Comparison of ENCODE assay signal across 8 cellular contexts in the genomic region with DNA sequence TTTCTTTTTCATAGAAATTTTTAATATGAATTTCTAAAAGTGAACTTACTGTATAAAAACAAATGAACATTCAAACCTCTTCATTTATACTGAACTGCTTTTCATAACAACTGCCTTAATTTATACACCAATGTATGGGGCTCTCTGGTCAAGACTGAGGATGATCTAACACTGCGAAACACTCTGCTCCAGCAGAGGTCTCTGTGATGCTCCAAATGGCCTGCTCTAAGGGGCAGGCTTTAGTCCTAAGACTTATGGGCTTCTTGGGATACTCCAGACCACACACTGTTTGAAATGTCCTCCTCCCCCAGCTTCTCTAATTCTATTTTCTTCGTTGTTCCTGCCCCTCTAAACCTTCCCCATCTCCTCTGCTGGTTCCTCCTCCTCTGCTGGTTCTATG. TPM values are rescaled to one million over a fixed set of nuclear protein-coding genes. Genes with fewer than 3 reads are reported as not detected.
A peak's percentile ranks its signal among the peaks of the same experiment; 100 is the strongest.
DNase-seq lines count a peak whose midpoint lies in the region; ATAC-seq and TF ChIP-seq lines count a peak whose summit lies in the region.
"Had no signal": no experiment of that assay in that cellular context is flagged by ENCODE, and none has a peak within 500 bp of the region (broad histone marks: within the 10 kb centered on the region; RNA-seq: fewer than 3 reads in every experiment).

No MANE protein-coding gene starts in this region.

- no peak overlapping the region for H3K4me3 ChIP-seq in dorsolateral prefrontal cortex

- H3K4me1 Mint-ChIP-seq in nephron progenitor cell = peaks cover 31% of the 10 kb centered on the region

- TF ChIP-seq CTCF in LNCAP (IDR thresholded peaks at IDR 0.05) (peak; percentile 36; the same call in 1 of the 2 replicates), dorsolateral prefrontal cortex (IDR thresholded peaks at IDR 0.05 in 54 of 56, conservative IDR thresholded peaks at IDR 0.05 in 2 of 56; ENCODE audit: low read depth in 1 of 56, partially characterized antibody in 56 of 56) (peak in 43 of 56 donors; percentile 14 to 65 (median 34)), nephron progenitor cell (IDR thresholded peaks at IDR 0.05) (no peak)

- no peaks in the 10 kb centered on the region for H3K27me3 ChIP-seq in dorsolateral prefrontal cortex

- DNase-seq in EH (ENCODE audit: low read depth) (peak; percentile 39), dorsolateral prefrontal cortex (no peak), nephron progenitor cell (no peak)
- DNase-seq: activated CD8-positive, alpha-beta T cell treated with anti-CD3 and anti-CD28 coated beads for 36 hours had no signal

- peaks cover 12% of the 10 kb centered on the region for H3K36me3 Mint-ChIP-seq in nephron progenitor cell (ENCODE audit: low read depth)

- H3K27ac Mint-ChIP-seq in nephron progenitor cell = peak overlapping the region; percentile 27
- H3K27ac Mint-ChIP-seq: activated CD8-positive, alpha-beta T cell treated with anti-CD3 and anti-CD28 coated beads for 36 hours had no signal

- ATAC-seq in GM18858 (IDR thresholded peaks at IDR 0.05; ENCODE audit: unreplicated experiment) (no peak), GM18517 (IDR thresholded peaks at IDR 0.05; ENCODE audit: unreplicated experiment) (no peak), HG02759 (IDR thresholded peaks at IDR 0.05; ENCODE audit: unreplicated experiment) (no peak)
- ATAC-seq: activated CD8-positive, alpha-beta T cell treated with anti-CD3 and anti-CD28 coated beads for 36 hours had no signal

- no peaks in the 10 kb centered on the region for H3K9me3 Mint-ChIP-seq in nephron progenitor cell
- H3K9me3 Mint-ChIP-seq: activated CD8-positive, alpha-beta T cell treated with anti-CD3 and anti-CD28 coated beads for 36 hours had no signal

- H3K4me3 Mint-ChIP-seq in nephron progenitor cell = no peak overlapping the region
- H3K4me3 Mint-ChIP-seq: activated CD8-positive, alpha-beta T cell treated with anti-CD3 and anti-CD28 coated beads for 36 hours had no signal

- intact Hi-C loops in dorsolateral prefrontal cortex (cut with DNase I) = loop anchor here in 1 of 2 donors (5.0 to 10.0 kb wide), 2 partner anchors 44 to 53 kb away; no protein-coding TSS in a partner anchor

- H3K27me3 Mint-ChIP-seq in nephron progenitor cell (ENCODE audit: low read depth, poor library complexity) = no peaks in the 10 kb centered on the region

- H3K27ac ChIP-seq in dorsolateral prefrontal cortex = peak overlapping the region in 1 of 59 donors; percentile 7

RNA-seq across cellular contexts. Expression of a gene that starts 58.5 kb away (rescaled TPM):
- total RNA-seq in dorsolateral prefrontal cortex = 100 to 1,000 TPM in 105 of 120 experiments, 10 to 100 TPM in 15; 63.9 to 237 (median 123) TPM
- total RNA-seq: activated CD8-positive, alpha-beta T cell treated with anti-CD3 and anti-CD28 coated beads for 36 hours had no signal
